ENCODE assay signal across 20 cellular contexts in genomic region chr1:170310931-170311330, GRCh38.
"Had no signal": no experiment of that assay in that cellular context is flagged by ENCODE, and none has a peak within 500 bp of the region (broad histone marks: within the 10 kb centered on the region; RNA-seq: fewer than 3 reads in every experiment).

No MANE protein-coding gene starts in this region.

- H3K4me3 Mint-ChIP-seq: activated CD8-positive, alpha-beta T cell treated with anti-CD3 and anti-CD28 coated beads for 36 hours; activated T-cell treated with anti-CD3 and anti-CD28 coated beads, Interleukin-2, amount 50 U/mL, for 4 hours; central memory CD8-positive, alpha-beta T cell; effector memory CD8-positive, alpha-beta T cell; naive B cell; WTC11 had no signal

- FAIRE-seq: islet of Langerhans, small intestine, TTC549 had no signal

- H3K9me3 Mint-ChIP-seq: activated CD8-positive, alpha-beta T cell treated with anti-CD3 and anti-CD28 coated beads for 36 hours; activated T-cell treated with anti-CD3 and anti-CD28 coated beads, Interleukin-2, amount 50 U/mL, for 4 hours; central memory CD8-positive, alpha-beta T cell; effector memory CD8-positive, alpha-beta T cell; WTC11 had no signal

- H3K36me3 Mint-ChIP-seq: naive B cell, WTC11 had no signal

- H3K27me3 ChIP-seq: adrenal gland, body of pancreas, upper lobe of right lung had no signal

- H3K4me1 Mint-ChIP-seq: central memory CD8-positive, alpha-beta T cell; naive B cell had no signal

- H3K4me1 ChIP-seq: adrenal gland, body of pancreas had no signal

- H3K27ac Mint-ChIP-seq: activated CD8-positive, alpha-beta T cell treated with anti-CD3 and anti-CD28 coated beads for 36 hours; effector memory CD8-positive, alpha-beta T cell; naive B cell; WTC11 had no signal

- H3K4me3 ChIP-seq: adrenal gland, body of pancreas, upper lobe of right lung had no signal

- H3K9me3 ChIP-seq: adrenal gland, body of pancreas, upper lobe of right lung had no signal

- H3K36me3 ChIP-seq: adrenal gland, upper lobe of right lung had no signal

- DNase-seq: activated CD4-positive, alpha-beta T cell treated with anti-CD3 and anti-CD28 coated beads for 4 hours; activated CD8-positive, alpha-beta T cell treated with anti-CD3 and anti-CD28 coated beads for 36 hours; activated effector memory CD4-positive, alpha-beta T cell treated with Interleukin-2 at 50 U/mL for 16 hours; activated naive CD4-positive, alpha-beta T cell treated with anti-CD3 and anti-CD28 coated beads, Interleukin-2, amount 50 U/mL, for 16 hours; activated T-cell treated with anti-CD3 and anti-CD28 coated beads, Interleukin-2, amount 50 U/mL, for 4 hours; adrenal gland; body of pancreas; dermis blood vessel endothelial cell; effector memory CD8-positive, alpha-beta T cell; mammary epithelial cell; naive B cell; small intestine; stimulated activated CD4-positive, alpha-beta T cell treated with anti-CD3 and anti-CD28 coated beads, Interleukin-4, amount 100 ng/mL, for 4 hours; stimulated activated CD8-positive, alpha-beta memory T cell treated with anti-CD3 and anti-CD28 coated beads, Interleukin-4, amount 100 ng/mL, for 48 hours; stimulated activated naive CD4-positive, alpha-beta T cell treated with Interleukin-2 at 50 U/mL for 16 hours; upper lobe of right lung had no signal

- H3K27ac ChIP-seq: adrenal gland, body of pancreas, upper lobe of right lung had no signal
